Comparison of ENCODE assay signal across 17 cellular contexts in genomic region chr14:51852541-51852940, GRCh38.
"Had no signal": no experiment of that assay in that cellular context is flagged by ENCODE, and none has a peak within 500 bp of the region (broad histone marks: within the 10 kb centered on the region; RNA-seq: fewer than 3 reads in every experiment).

No MANE protein-coding gene starts in this region.

- H3K27ac Mint-ChIP-seq: activated CD8-positive, alpha-beta T cell treated with anti-CD3 and anti-CD28 coated beads for 36 hours; endodermal cell; stimulated activated naive CD8-positive, alpha-beta T cell treated with anti-CD3 and anti-CD28 coated beads, Interleukin-15, Interleukin-2, amounts not matched to agents 100 ng/mL and 50 ng/mL, for 24 hours had no signal

- H3K9me3 ChIP-seq: heart right ventricle, left lung, sigmoid colon, thoracic aorta had no signal

- H3K27me3 Mint-ChIP-seq: activated CD8-positive, alpha-beta T cell treated with anti-CD3 and anti-CD28 coated beads for 36 hours; stimulated activated naive CD8-positive, alpha-beta T cell treated with anti-CD3 and anti-CD28 coated beads, Interleukin-15, Interleukin-2, amounts not matched to agents 100 ng/mL and 50 ng/mL, for 24 hours had no signal

- H3K9me3 Mint-ChIP-seq: endodermal cell had no signal

- H3K27me3 ChIP-seq: heart right ventricle, left lung, sigmoid colon had no signal

- ATAC-seq: activated CD8-positive, alpha-beta T cell treated with anti-CD3 and anti-CD28 coated beads for 36 hours; heart right ventricle; left lung had no signal

- H3K4me1 Mint-ChIP-seq: endodermal cell had no signal

- H3K4me3 Mint-ChIP-seq: activated CD8-positive, alpha-beta T cell treated with anti-CD3 and anti-CD28 coated beads for 36 hours; endodermal cell; stimulated activated naive CD8-positive, alpha-beta T cell treated with anti-CD3 and anti-CD28 coated beads, Interleukin-15, Interleukin-2, amounts not matched to agents 100 ng/mL and 50 ng/mL, for 24 hours had no signal

- H3K36me3 ChIP-seq: heart right ventricle, left lung, sigmoid colon, thoracic aorta had no signal

- H3K4me1 ChIP-seq: sigmoid colon had no signal

- H3K4me3 ChIP-seq: heart right ventricle, left lung, sigmoid colon, thoracic aorta had no signal

- FAIRE-seq: keratinocyte had no signal

- H3K27ac ChIP-seq: heart right ventricle, left lung, thoracic aorta, VCaP had no signal

- DNase-seq: activated CD8-positive, alpha-beta memory T cell treated with anti-CD3 and anti-CD28 coated beads, Interleukin-2, amount 50 U/mL, for 4 hours; activated CD8-positive, alpha-beta T cell treated with anti-CD3 and anti-CD28 coated beads for 36 hours; activated naive CD4-positive, alpha-beta T cell; dermis blood vessel endothelial cell; endodermal cell; erythroblast; foreskin melanocyte; heart right ventricle; left lung; mesendoderm; sigmoid colon; stimulated activated CD4-positive, alpha-beta T cell treated with anti-CD3 and anti-CD28 coated beads, Interleukin-4, amount 100 ng/mL, for 1 hour; T1000 had no signal
